In genomic region chr3:188624384-188624783, GRCh38 we compare ENCODE assay signal across 13 cellular contexts.
DNase-seq lines count a peak whose midpoint lies in the region; ATAC-seq and TF ChIP-seq lines count a peak whose summit lies in the region.
"Had no signal": no experiment of that assay in that cellular context is flagged by ENCODE, and none has a peak within 500 bp of the region (broad histone marks: within the 10 kb centered on the region; RNA-seq: fewer than 3 reads in every experiment).

No MANE protein-coding gene starts in this region.

- DNase-seq in SK-N-MC (ENCODE audit: low read depth, low spot score) (no peak), fibroblast of pulmonary artery (ENCODE audit: low read depth) (peak; percentile 47), mucosa of gallbladder (ENCODE audit: low spot score) (peak; percentile 72), upper lobe of right lung (no peak), endothelial cell (ENCODE audit: low spot score) (no peak)
- no peak for DNase-seq in activated T-cell treated with anti-CD3 and anti-CD28 coated beads, Interleukin-2, amount 50 U/mL, for 48 hours
- DNase-seq: activated naive CD8-positive, alpha-beta T cell treated with anti-CD3 and anti-CD28 coated beads, Interleukin-2, amount 10 ng/mL, durations not matched to agents 7 days and 5 days; DMS153; immature natural killer cell; NCI-H1417; NK-92 treated with Interleukin-12 subunit alpha and Interleukin-12 subunit beta, amount 100 ng/mL, for 24 hours had no signal

- peak overlapping the region; percentile 13 for H3K9ac ChIP-seq in SK-N-MC (ENCODE audit: insufficient read length)

- peak overlapping the region; percentile 50 for H3K4me3 ChIP-seq in SK-N-MC
- no peak overlapping the region for H3K4me3 ChIP-seq in fibroblast of pulmonary artery (replicated peaks; ENCODE audit: low read depth, low read length)
- H3K4me3 ChIP-seq in upper lobe of right lung, result no peak overlapping the region

- H3K4me1 ChIP-seq in upper lobe of right lung, result peaks cover 8% of the 10 kb centered on the region

- H3K27me3 ChIP-seq in upper lobe of right lung, result no peaks in the 10 kb centered on the region

- H3K27ac Mint-ChIP-seq in endothelial cell (ENCODE audit: unreplicated experiment), result no peak overlapping the region
- H3K27ac Mint-ChIP-seq: activated naive CD8-positive, alpha-beta T cell treated with anti-CD3 and anti-CD28 coated beads, Interleukin-2, amount 10 ng/mL, durations not matched to agents 7 days and 5 days had no signal

- H3K4me1 Mint-ChIP-seq in endothelial cell (ENCODE audit: unreplicated experiment), result no peaks in the 10 kb centered on the region

- H3K27ac ChIP-seq in SK-N-MC, result peak overlapping the region; percentile 88
- H3K27ac ChIP-seq in upper lobe of right lung, result peak overlapping the region; percentile 32

- H3K36me3 ChIP-seq in SK-N-MC (ENCODE audit: insufficient read depth, low read length), result no peaks in the 10 kb centered on the region
- H3K36me3 ChIP-seq in upper lobe of right lung, result no peaks in the 10 kb centered on the region

- ATAC-seq in upper lobe of right lung (peak; percentile 83), GM21619 (IDR thresholded peaks at IDR 0.05; ENCODE audit: unreplicated experiment) (no peak), GM21723 (IDR thresholded peaks at IDR 0.05; ENCODE audit: unreplicated experiment) (no peak)

- H3K27me3 Mint-ChIP-seq in endothelial cell (ENCODE audit: unreplicated experiment), result no peaks in the 10 kb centered on the region

- H3K4me3 Mint-ChIP-seq in endothelial cell (ENCODE audit: unreplicated experiment), result no peak overlapping the region
- H3K4me3 Mint-ChIP-seq: activated naive CD8-positive, alpha-beta T cell treated with anti-CD3 and anti-CD28 coated beads, Interleukin-2, amount 10 ng/mL, durations not matched to agents 7 days and 5 days; immature natural killer cell had no signal

- H3K36me3 Mint-ChIP-seq in endothelial cell (ENCODE audit: low read depth, unreplicated experiment), result no peaks in the 10 kb centered on the region

- H3K9me3 ChIP-seq in SK-N-MC (ENCODE audit: low read depth, low read length), result peaks cover 6% of the 10 kb centered on the region; the same call in 1 of the 2 replicates
- no peaks in the 10 kb centered on the region for H3K9me3 ChIP-seq in upper lobe of right lung

- no peak for TF ChIP-seq CTCF in fibroblast of pulmonary artery (IDR thresholded peaks at IDR 0.05; ENCODE audit: low read length, missing control alignments)
- TF ChIP-seq CTCF in upper lobe of right lung (IDR thresholded peaks at IDR 0.05), result no peak
- no peak for TF ChIP-seq CTCF in endothelial cell (IDR thresholded peaks at IDR 0.05; ENCODE audit: unreplicated experiment)

- H3K9me3 Mint-ChIP-seq in endothelial cell (ENCODE audit: unreplicated experiment), result no peaks in the 10 kb centered on the region

- intact Hi-C loops in upper lobe of right lung (cut with DNase I), result no loop called here

Comparison
In these comparisons a context has a peak if more than half of its experiments do, and no peak if none do; other contexts are left out.
1. DNase-seq: peak in fibroblast of pulmonary artery (single experiment) and mucosa of gallbladder (single experiment); none in SK-N-MC (single experiment), upper lobe of right lung (single experiment), activated T-cell treated with anti-CD3 and anti-CD28 coated beads, Interleukin-2, amount 50 U/mL, for 48 hours (0 of 2) and endothelial cell (single experiment).